ENCODE assay signal across 1 cellular context in the genomic region with DNA sequence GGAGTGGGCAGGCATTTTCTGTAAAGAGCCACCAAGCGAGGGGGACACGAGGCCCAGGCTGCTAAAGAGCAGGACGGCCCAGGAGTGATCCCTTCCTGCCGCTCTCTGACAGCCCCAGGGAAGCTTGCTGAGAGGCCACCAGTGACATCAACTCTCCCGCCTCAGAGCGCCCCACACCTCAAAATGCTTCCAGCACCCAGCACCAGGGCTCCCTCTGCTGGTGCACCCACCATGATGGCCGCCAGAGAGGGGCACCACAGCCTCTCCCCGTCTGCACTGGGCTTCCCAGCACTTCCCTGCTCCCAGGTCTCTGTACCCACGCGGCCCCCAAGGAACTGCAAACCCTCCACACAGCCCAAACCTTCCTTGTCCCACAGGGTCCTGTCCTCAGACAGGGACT.
TF ChIP-seq lines count a peak whose summit lies in the region.

No MANE protein-coding gene starts in this region.

TF ChIP-seq in GM23338, 12 proteins besides CTCF, POLR2A, EP300 and RAD21 (continued from another document):
- TF ChIP-seq EZH2phosphoT487 (IDR thresholded peaks at IDR 0.05; ENCODE audit: unreplicated experiment) (no peak), ETS1 (IDR thresholded peaks at IDR 0.05) (no peak), REST (IDR thresholded peaks at IDR 0.05; ENCODE audit: unreplicated experiment) (no peak)
